Comparison of ENCODE assay signal across 1 cellular context in the genomic region with DNA sequence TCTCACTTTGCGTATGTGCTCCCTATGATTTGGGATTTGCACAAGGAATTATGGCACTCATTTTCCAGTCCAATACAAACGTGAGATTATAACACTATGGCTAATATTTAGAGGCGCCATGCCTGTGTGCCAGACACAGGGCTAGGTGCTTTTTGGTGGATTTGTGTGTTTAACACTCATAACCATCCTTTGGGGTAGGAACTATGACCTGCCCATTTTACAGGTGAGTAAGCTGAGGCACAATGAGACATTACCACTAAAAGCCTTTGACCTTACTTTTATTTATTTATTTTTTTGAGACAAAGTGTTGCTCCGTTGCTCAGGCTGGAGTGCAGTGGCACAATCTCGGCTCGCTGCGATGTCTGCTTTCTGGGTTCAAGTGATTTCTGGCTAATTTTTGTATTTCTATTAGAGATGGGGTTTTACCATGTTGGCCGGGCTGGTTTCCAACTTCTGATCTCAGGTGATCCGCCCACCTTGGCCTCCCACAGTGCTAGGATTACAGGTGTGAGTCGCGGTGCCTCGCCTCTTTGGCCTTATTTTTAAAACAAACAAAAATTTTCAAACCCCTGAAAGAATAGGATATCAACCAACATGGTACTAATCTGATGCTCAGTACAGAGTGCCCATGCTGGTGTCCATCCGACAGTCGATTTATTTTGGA.
TF ChIP-seq lines count a peak whose summit lies in the region.

No MANE protein-coding gene starts in this region.

TF ChIP-seq in GM23338, 12 proteins besides CTCF, POLR2A, EP300 and RAD21 (continued from another document):
- TF ChIP-seq ZNF462 (CRISPR knock-in tag; IDR thresholded peaks at IDR 0.05): no peak
- TF ChIP-seq STAT1 (IDR thresholded peaks at IDR 0.05; ENCODE audit: unreplicated experiment): no peak
